In the genomic region with DNA sequence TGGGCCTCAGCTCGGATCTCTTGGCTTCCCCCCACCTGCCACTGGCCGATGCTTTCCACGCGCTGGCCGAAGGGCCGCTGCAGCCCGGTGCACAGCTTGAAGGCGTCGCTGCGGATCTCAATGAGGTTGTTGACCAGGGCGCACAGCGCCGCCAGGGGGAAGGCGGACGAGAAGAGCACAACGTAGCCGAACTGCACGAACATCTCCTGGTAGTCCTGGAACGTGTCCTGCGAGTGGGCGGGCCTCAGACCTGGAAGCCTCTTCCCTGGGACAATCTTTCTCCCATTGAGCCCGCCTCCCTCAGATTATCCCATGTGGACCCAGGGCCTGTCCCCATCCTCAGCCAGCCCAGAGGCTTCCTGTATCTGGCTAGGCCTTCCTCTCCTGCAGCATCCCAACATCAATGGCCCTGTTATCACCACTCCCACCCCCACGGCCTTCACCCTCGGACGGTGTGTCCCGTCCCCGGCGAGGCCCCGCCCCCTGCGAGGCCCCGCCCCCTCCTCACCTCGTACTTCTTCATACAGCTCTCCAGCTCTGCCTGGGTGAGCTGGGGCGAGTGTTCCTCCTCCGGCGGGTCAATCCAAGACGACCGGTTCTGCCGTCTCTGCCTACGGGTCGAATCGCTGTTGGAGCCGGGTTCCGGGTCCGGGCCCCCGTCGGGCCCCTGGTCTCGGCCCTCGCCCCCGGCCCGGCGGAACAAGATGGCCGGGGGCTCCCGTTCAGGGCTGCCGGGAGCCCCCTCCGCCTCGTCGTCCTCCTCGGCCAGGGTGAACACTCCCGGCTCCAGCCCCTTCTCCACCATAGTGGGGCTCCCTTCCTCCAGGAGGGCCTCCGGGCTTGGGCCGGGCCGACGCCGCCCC, we compare ENCODE assay signal across 9 cellular contexts. TPM values are rescaled to one million over a fixed set of nuclear protein-coding genes. Genes with fewer than 3 reads are reported as not detected.
DNase-seq lines count a peak whose midpoint lies in the region; ATAC-seq, FAIRE-seq and TF ChIP-seq lines count a peak whose summit lies in the region.
"Had no signal": no experiment of that assay in that cellular context is flagged by ENCODE, and none has a peak within 500 bp of the region (broad histone marks: within the 10 kb centered on the region; RNA-seq: fewer than 3 reads in every experiment).

No MANE protein-coding gene starts in this region.

- H3K4me3 ChIP-seq in endothelial cell of umbilical vein (replicated peaks in 1 of 3; ENCODE audit: insufficient read depth in 1 of 3, low read depth in 1 of 3, low read length in 3 of 3) = peak overlapping the region; percentile 15 to 24 (median 18)
- H3K4me3 ChIP-seq: SJSA1 had no signal

- H3K4me1 ChIP-seq in endothelial cell of umbilical vein (ENCODE audit: control insufficient read depth, extremely low read depth, insufficient read depth, low read length) = peaks cover 10% of the 10 kb centered on the region

- BruUV-seq in endothelial cell of umbilical vein (replicated peaks; lab: Mats Ljungman, UMichigan) = no TSS peak

- no peak overlapping the region for H3K9ac ChIP-seq in endothelial cell of umbilical vein (replicated peaks; ENCODE audit: extremely low read depth, insufficient read depth, low read length)

- peak; percentile 79 for FAIRE-seq in endothelial cell of umbilical vein (lab: Jason Lieb, UNC)

- no peak for TF ChIP-seq POLR2A in endothelial cell of umbilical vein (IDR thresholded peaks at IDR 0.05; ENCODE audit: low read depth, low read length)

- H3K27ac ChIP-seq in endothelial cell of umbilical vein (ENCODE audit: insufficient read depth, low read depth, low read length) = no peak overlapping the region
- H3K27ac ChIP-seq: SJSA1 had no signal

- H3K4me1 Mint-ChIP-seq in IgD-negative memory B cell (peaks cover 0 to 4% (median 0%) of the 10 kb centered on the region in 3 donors), nephron (peaks cover 4% of the 10 kb centered on the region)

- TF ChIP-seq CTCF in endothelial cell of umbilical vein (IDR thresholded peaks at IDR 0.05; ENCODE audit: extremely low read depth in 1 of 2, insufficient read depth in 1 of 2, low read depth in 1 of 2, low read length in 2 of 2) (peak; percentile 48 to 61), nephron (IDR thresholded peaks at IDR 0.05; ENCODE audit: unreplicated experiment in 3 of 3) (peak; percentile 44 to 58 (median 55))

- intact Hi-C loops in endothelial cell of umbilical vein (cut with micrococcal nuclease) = no loop called here

- CTCF ChIA-PET in endothelial cell of umbilical vein (lab: Charles Lee) = interaction anchor here (0.5 to 2.5 kb wide), 10 partner anchors 11 to 109 kb away, joined by 3 to 16 read pairs (median 4); a partner anchor contains a TSS

- H3K36me3 Mint-ChIP-seq in IgD-negative memory B cell (no peaks in the 10 kb centered on the region), nephron (ENCODE audit: low read depth) (peaks cover 15% of the 10 kb centered on the region)

- no peaks in the 10 kb centered on the region for H4K20me1 ChIP-seq in endothelial cell of umbilical vein (replicated peaks; ENCODE audit: control insufficient read depth, extremely low read depth, insufficient read depth, low read length)

- peak overlapping the region; percentile 47 for H2AFZ ChIP-seq in endothelial cell of umbilical vein (ENCODE audit: low read depth, low read length)

- POLR2A ChIA-PET in endothelial cell of umbilical vein (lab: Charles Lee) = interaction anchor here (0.6 kb wide), 1 partner anchor 19 kb away, joined by 9 read pairs; a partner anchor contains a TSS

- dilution Hi-C loops in endothelial cell of umbilical vein (cut with MboI; ENCODE audit: extremely low pct_ligation_motif_present, low sequenced_read_pairs) = no loop called here

- no peaks in the 10 kb centered on the region for H3K9me3 ChIP-seq in endothelial cell of umbilical vein (replicated peaks; ENCODE audit: control insufficient read depth, insufficient read depth, low read length)
- H3K9me3 ChIP-seq: SJSA1 had no signal

- H3K9me3 Mint-ChIP-seq in IgD-negative memory B cell (no peaks in the 10 kb centered on the region), nephron (no peaks in the 10 kb centered on the region)

- peaks cover 4 to 19% of the 10 kb centered on the region in 2 experiments for H3K27me3 ChIP-seq in endothelial cell of umbilical vein (ENCODE audit: control insufficient read depth in 2 of 2, insufficient read depth in 2 of 2, low read length in 2 of 2)
- H3K27me3 ChIP-seq: SJSA1 had no signal

- H3K27ac Mint-ChIP-seq in IgD-negative memory B cell (no peak overlapping the region), nephron (peak overlapping the region; percentile 71 to 81 (median 77))

- H3K4me3 Mint-ChIP-seq in IgD-negative memory B cell = peak overlapping the region; percentile 72 to 85 (median 78)
- peak overlapping the region; percentile 87 to 89 (median 88) for H3K4me3 Mint-ChIP-seq in nephron

- peak; percentile 62 to 63 for DNase-seq in activated CD4-positive, alpha-beta T cell treated with anti-CD3 and anti-CD28 coated beads, Interleukin-2, amount 50 U/mL, for 48 hours
- DNase-seq in endothelial cell of umbilical vein (ENCODE audit: low read depth, low spot score) = peak; percentile 52
- DNase-seq in NOMO-1 (lab: John Stamatoyannopoulos, UW; ENCODE audit: unreplicated experiment in 2 of 2) = no peak
- DNase-seq in NCI-H1092 treated with DMSO at 0.1 percent for 48 hours (lab: John Stamatoyannopoulos, UW) = no peak

- no peaks in the 10 kb centered on the region for H3K36me3 ChIP-seq in endothelial cell of umbilical vein (ENCODE audit: control insufficient read depth in 2 of 2, extremely low read depth in 1 of 2, insufficient read depth in 2 of 2, low read length in 2 of 2)

- H3K9me1 ChIP-seq in endothelial cell of umbilical vein (replicated peaks; ENCODE audit: control insufficient read depth, extremely low read depth, insufficient read depth, low read length) = no peaks in the 10 kb centered on the region

- peak overlapping the region; percentile 44 for H3K4me2 ChIP-seq in endothelial cell of umbilical vein (ENCODE audit: insufficient read depth, low read length)

- peaks cover 15% of the 10 kb centered on the region for H3K27me3 Mint-ChIP-seq in IgD-negative memory B cell
- H3K27me3 Mint-ChIP-seq in nephron (ENCODE audit: low read depth) = peaks cover 27% of the 10 kb centered on the region

- no peaks in the 10 kb centered on the region for H3K79me2 ChIP-seq in endothelial cell of umbilical vein (ENCODE audit: control insufficient read depth, insufficient read depth, low read length)

- ATAC-seq in HG02678 (IDR thresholded peaks at IDR 0.05; ENCODE audit: unreplicated experiment) (no peak), HG02885 (IDR thresholded peaks at IDR 0.05; ENCODE audit: poor library complexity, unreplicated experiment) (no peak)

RNA-seq across cellular contexts. Expression of a gene that starts 6.8 kb away (rescaled TPM):
- polyA plus RNA-seq in IgD-negative memory B cell = not detected
- total RNA-seq in endothelial cell of umbilical vein = 6.8 and 7.5 TPM in 2 replicates
- polyA plus RNA-seq in endothelial cell of umbilical vein = 3.5 and 3.8 TPM in 2 replicates
- 1.5 and 2.2 TPM in 2 replicates for polyA plus RNA-seq in endothelial cell of umbilical vein (2011; cell fraction: cytosol; rRNA removed)
- 17.0 and 22.7 TPM in 2 replicates for polyA plus RNA-seq in endothelial cell of umbilical vein (2011; cell fraction: nucleus; rRNA removed)
- 2.9 and 5.6 TPM in 2 replicates for polyA plus RNA-seq in endothelial cell of umbilical vein (2012)
- 3.8 and 5.0 TPM in 2 replicates for polyA minus RNA-seq in endothelial cell of umbilical vein
- 4.6 TPM for polyA minus RNA-seq in endothelial cell of umbilical vein (2011; cell fraction: cytosol; rRNA and poly(A)+ RNA removed)
- 6.3 and 7.8 TPM in 2 replicates for polyA minus RNA-seq in endothelial cell of umbilical vein (2011; cell fraction: nucleus; rRNA and poly(A)+ RNA removed)

RNA-seq across cellular contexts. Expression of a gene that starts 9.5 kb away (rescaled TPM):
- polyA plus RNA-seq in IgD-negative memory B cell (11.1 TPM), endothelial cell of umbilical vein (12.7 and 15.4 TPM in 2 replicates)
- total RNA-seq in endothelial cell of umbilical vein = 28.1 and 34.7 TPM in 2 replicates
- polyA plus RNA-seq in endothelial cell of umbilical vein (2011; cell fraction: cytosol; rRNA removed) = 8.9 and 10.7 TPM in 2 replicates
- polyA plus RNA-seq in endothelial cell of umbilical vein (2011; cell fraction: nucleus; rRNA removed) = 36.9 and 38.8 TPM in 2 replicates
- polyA plus RNA-seq in endothelial cell of umbilical vein (2012) = 11.6 and 12.1 TPM in 2 replicates
- 6.9 and 7.3 TPM in 2 replicates for polyA minus RNA-seq in endothelial cell of umbilical vein
- polyA minus RNA-seq in endothelial cell of umbilical vein (2011; cell fraction: cytosol; rRNA and poly(A)+ RNA removed) = 40.6 TPM
- 10.6 and 18.5 TPM in 2 replicates for polyA minus RNA-seq in endothelial cell of umbilical vein (2011; cell fraction: nucleus; rRNA and poly(A)+ RNA removed)

RNA-seq across cellular contexts. Expression of a gene that starts 18.5 kb away (rescaled TPM):
- polyA plus RNA-seq in IgD-negative memory B cell (38.6 TPM), endothelial cell of umbilical vein (52.9 and 60.5 TPM in 2 replicates)
- total RNA-seq in endothelial cell of umbilical vein = 64.7 and 81.1 TPM in 2 replicates
- 66.6 and 82.4 TPM in 2 replicates for polyA plus RNA-seq in endothelial cell of umbilical vein (2011; cell fraction: cytosol; rRNA removed)
- polyA plus RNA-seq in endothelial cell of umbilical vein (2011; cell fraction: nucleus; rRNA removed) = 37.3 and 47.4 TPM in 2 replicates
- polyA plus RNA-seq in endothelial cell of umbilical vein (2012) = 86.1 and 109 TPM in 2 replicates
- 20.5 and 28.8 TPM in 2 replicates for polyA minus RNA-seq in endothelial cell of umbilical vein
- polyA minus RNA-seq in endothelial cell of umbilical vein (2011; cell fraction: cytosol; rRNA and poly(A)+ RNA removed) = 9.4 TPM
- 7.0 and 8.0 TPM in 2 replicates for polyA minus RNA-seq in endothelial cell of umbilical vein (2011; cell fraction: nucleus; rRNA and poly(A)+ RNA removed)

RNA-seq across cellular contexts. Expression of a gene that starts 22.2 kb away (rescaled TPM):
- 218 TPM for polyA plus RNA-seq in IgD-negative memory B cell
- total RNA-seq in endothelial cell of umbilical vein = 55.7 and 61.6 TPM in 2 replicates
- 45.5 and 50.1 TPM in 2 replicates for polyA plus RNA-seq in endothelial cell of umbilical vein
- 33.3 and 35.2 TPM in 2 replicates for polyA plus RNA-seq in endothelial cell of umbilical vein (2011; cell fraction: cytosol; rRNA removed)
- 16.4 and 17.3 TPM in 2 replicates for polyA plus RNA-seq in endothelial cell of umbilical vein (2011; cell fraction: nucleus; rRNA removed)
- 50.1 and 66.2 TPM in 2 replicates for polyA plus RNA-seq in endothelial cell of umbilical vein (2012)
- 16.6 and 19.2 TPM in 2 replicates for polyA minus RNA-seq in endothelial cell of umbilical vein
- 71.4 TPM for polyA minus RNA-seq in endothelial cell of umbilical vein (2011; cell fraction: cytosol; rRNA and poly(A)+ RNA removed)
- polyA minus RNA-seq in endothelial cell of umbilical vein (2011; cell fraction: nucleus; rRNA and poly(A)+ RNA removed) = 4.9 and 5.1 TPM in 2 replicates

RNA-seq across cellular contexts. Expression of a gene that starts 24.7 kb away (rescaled TPM):
- polyA plus RNA-seq in IgD-negative memory B cell (8.5 TPM), endothelial cell of umbilical vein (8.7 and 12.7 TPM in 2 replicates)
- 5.9 and 6.8 TPM in 2 replicates for total RNA-seq in endothelial cell of umbilical vein
- polyA plus RNA-seq in endothelial cell of umbilical vein (2011; cell fraction: cytosol; rRNA removed) = 4.0 and 7.9 TPM in 2 replicates
- polyA plus RNA-seq in endothelial cell of umbilical vein (2011; cell fraction: nucleus; rRNA removed) = 2.1 and 2.4 TPM in 2 replicates
- polyA plus RNA-seq in endothelial cell of umbilical vein (2012) = 3.5 and 7.0 TPM in 2 replicates
- polyA minus RNA-seq in endothelial cell of umbilical vein = 3.4 and 4.2 TPM in 2 replicates
- 9.0 TPM for polyA minus RNA-seq in endothelial cell of umbilical vein (2011; cell fraction: cytosol; rRNA and poly(A)+ RNA removed)
- polyA minus RNA-seq in endothelial cell of umbilical vein (2011; cell fraction: nucleus; rRNA and poly(A)+ RNA removed) = 0.82 and 2.6 TPM in 2 replicates

Comparison
In these comparisons a context has a peak if more than half of its experiments do, and no peak if none do; other contexts are left out.
1. H3K27ac Mint-ChIP-seq: peak in nephron (3 of 3); none in IgD-negative memory B cell (0 of 3).
2. DNase-seq: peak in activated CD4-positive, alpha-beta T cell treated with anti-CD3 and anti-CD28 coated beads, Interleukin-2, amount 50 U/mL, for 48 hours (2 of 2) and endothelial cell of umbilical vein (single experiment); none in NOMO-1 (0 of 2) and NCI-H1092 treated with DMSO at 0.1 percent for 48 hours (single experiment).